ENCODE assay signal across 1 cellular context in genomic region chr20:62030834-62031434, GRCh38.
TF ChIP-seq lines count a peak whose summit lies in the region.

No MANE protein-coding gene starts in this region.

TF ChIP-seq in H1, 55 proteins besides CTCF, POLR2A, EP300 and RAD21:
- no peak for TF ChIP-seq RBBP5 (IDR thresholded peaks at IDR 0.05; ENCODE audit: borderline replicate concordance, low read depth, low read length)
- no peak for TF ChIP-seq HDAC6 (IDR thresholded peaks at IDR 0.05; ENCODE audit: low read depth, low read length)
- TF ChIP-seq BRCA1 (IDR thresholded peaks at IDR 0.05; ENCODE audit: low read depth, low read length) = no peak
- no peak for TF ChIP-seq EGR1 (IDR thresholded peaks at IDR 0.05; ENCODE audit: borderline replicate concordance, low read depth, low read length)
- TF ChIP-seq, protein P1, sequence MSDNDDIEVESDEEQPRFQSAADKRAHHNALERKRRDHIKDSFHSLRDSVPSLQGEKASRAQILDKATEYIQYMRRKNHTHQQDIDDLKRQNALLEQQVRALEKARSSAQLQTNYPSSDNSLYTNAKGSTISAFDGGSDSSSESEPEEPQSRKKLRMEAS (IDR thresholded peaks at IDR 0.05) = no peak
- no peak for TF ChIP-seq CBX5 (IDR thresholded peaks at IDR 0.05; ENCODE audit: low read depth, low read length)
- TF ChIP-seq YY1 (IDR thresholded peaks at IDR 0.05; ENCODE audit: low read depth, low read length) = no peak
- TF ChIP-seq RNF2 (IDR thresholded peaks at IDR 0.05; ENCODE audit: borderline replicate concordance, low read depth, low read length, missing control alignments, poor library complexity, severe bottlenecking) = no peak
- TF ChIP-seq BCL11A (IDR thresholded peaks at IDR 0.05; ENCODE audit: low read depth in 2 of 2, low read length in 2 of 2) = no peak
- TF ChIP-seq ASH2L (IDR thresholded peaks at IDR 0.05; ENCODE audit: low read length) = no peak
- TF ChIP-seq, protein P2, sequence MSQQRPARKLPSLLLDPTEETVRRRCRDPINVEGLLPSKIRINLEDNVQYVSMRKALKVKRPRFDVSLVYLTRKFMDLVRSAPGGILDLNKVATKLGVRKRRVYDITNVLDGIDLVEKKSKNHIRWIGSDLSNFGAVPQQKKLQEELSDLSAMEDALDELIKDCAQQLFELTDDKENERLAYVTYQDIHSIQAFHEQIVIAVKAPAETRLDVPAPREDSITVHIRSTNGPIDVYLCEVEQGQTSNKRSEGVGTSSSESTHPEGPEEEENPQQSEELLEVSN (IDR thresholded peaks at IDR 0.05) = no peak
- no peak for TF ChIP-seq TCF12 (IDR thresholded peaks at IDR 0.05; ENCODE audit: low read depth, low read length)
- TF ChIP-seq SP2 (IDR thresholded peaks at IDR 0.05; ENCODE audit: low read length) = no peak
- no peak for TF ChIP-seq TBP (IDR thresholded peaks at IDR 0.05; ENCODE audit: low read depth, low read length)
- TF ChIP-seq SIX5 (IDR thresholded peaks at IDR 0.05; ENCODE audit: low read depth, low read length) = no peak
- no peak for TF ChIP-seq HDAC2 (IDR thresholded peaks at IDR 0.05; ENCODE audit: borderline replicate concordance in 1 of 2, low read depth in 2 of 2, low read length in 2 of 2)
- TF ChIP-seq FOSL1 (IDR thresholded peaks at IDR 0.05; ENCODE audit: insufficient read depth, low read depth, low read length) = no peak
- TF ChIP-seq, protein P3, sequence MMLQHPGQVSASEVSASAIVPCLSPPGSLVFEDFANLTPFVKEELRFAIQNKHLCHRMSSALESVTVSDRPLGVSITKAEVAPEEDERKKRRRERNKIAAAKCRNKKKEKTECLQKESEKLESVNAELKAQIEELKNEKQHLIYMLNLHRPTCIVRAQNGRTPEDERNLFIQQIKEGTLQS (IDR thresholded peaks at IDR 0.05; ENCODE audit: insufficient read depth, low read depth, low read length) = no peak
- no peak for TF ChIP-seq MAFK (IDR thresholded peaks at IDR 0.05; ENCODE audit: low read depth, low read length)
- TF ChIP-seq, protein P4, sequence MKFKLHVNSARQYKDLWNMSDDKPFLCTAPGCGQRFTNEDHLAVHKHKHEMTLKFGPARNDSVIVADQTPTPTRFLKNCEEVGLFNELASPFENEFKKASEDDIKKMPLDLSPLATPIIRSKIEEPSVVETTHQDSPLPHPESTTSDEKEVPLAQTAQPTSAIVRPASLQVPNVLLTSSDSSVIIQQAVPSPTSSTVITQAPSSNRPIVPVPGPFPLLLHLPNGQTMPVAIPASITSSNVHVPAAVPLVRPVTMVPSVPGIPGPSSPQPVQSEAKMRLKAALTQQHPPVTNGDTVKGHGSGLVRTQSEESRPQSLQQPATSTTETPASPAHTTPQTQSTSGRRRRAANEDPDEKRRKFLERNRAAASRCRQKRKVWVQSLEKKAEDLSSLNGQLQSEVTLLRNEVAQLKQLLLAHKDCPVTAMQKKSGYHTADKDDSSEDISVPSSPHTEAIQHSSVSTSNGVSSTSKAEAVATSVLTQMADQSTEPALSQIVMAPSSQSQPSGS (IDR thresholded peaks at IDR 0.05; ENCODE audit: low read length) = no peak
